1 cellular context compared by ENCODE assay signal in the genomic region with DNA sequence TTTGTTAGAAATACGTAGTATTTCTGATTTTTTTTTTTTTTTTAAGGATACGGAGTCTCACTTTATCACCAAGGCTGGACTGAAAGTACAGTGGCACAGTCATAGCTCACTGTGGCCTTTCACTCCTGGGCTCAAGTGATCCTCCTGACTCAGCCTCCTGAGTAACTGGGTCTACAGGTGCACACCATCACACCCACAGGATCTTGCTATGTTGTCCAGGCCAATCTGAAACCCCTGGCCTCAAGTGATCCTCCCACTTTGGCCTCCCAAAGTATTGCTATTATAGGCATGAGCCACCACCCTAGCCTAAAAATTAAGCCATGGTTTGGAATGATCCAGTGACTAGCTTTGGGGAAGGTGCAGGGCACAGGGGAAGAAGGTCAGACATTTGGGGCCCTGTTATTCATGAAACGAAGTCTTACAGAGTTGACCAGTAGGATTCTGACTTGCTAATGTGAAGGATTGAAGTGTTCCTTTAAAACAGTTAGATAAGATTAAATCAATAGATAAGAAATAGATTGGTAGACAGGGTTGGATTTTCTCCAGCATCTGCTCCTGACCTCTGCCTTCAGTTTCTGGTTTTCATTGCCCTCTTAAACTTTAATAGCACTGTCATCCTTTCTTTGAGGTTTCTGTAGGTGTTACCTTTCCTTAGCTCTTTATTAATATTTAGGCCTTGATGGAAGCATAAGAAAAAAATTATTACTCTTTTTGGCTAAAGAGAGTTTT.
TF ChIP-seq lines count a peak whose summit lies in the region.

No MANE protein-coding gene starts in this region.

TF ChIP-seq in HepG2, 621 proteins besides CTCF, POLR2A, EP300 and RAD21:
- TF ChIP-seq, protein P1, sequence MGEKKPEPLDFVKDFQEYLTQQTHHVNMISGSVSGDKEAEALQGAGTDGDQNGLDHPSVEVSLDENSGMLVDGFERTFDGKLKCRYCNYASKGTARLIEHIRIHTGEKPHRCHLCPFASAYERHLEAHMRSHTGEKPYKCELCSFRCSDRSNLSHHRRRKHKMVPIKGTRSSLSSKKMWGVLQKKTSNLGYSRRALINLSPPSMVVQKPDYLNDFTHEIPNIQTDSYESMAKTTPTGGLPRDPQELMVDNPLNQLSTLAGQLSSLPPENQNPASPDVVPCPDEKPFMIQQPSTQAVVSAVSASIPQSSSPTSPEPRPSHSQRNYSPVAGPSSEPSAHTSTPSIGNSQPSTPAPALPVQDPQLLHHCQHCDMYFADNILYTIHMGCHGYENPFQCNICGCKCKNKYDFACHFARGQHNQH (CRISPR knock-in tag; IDR thresholded peaks at IDR 0.05): no peak
- TF ChIP-seq HNRNPUL1 (IDR thresholded peaks at IDR 0.05; ENCODE audit: low read depth, low read length): no peak
- peak; percentile 80 for TF ChIP-seq ZNF121 (CRISPR knock-in tag; IDR thresholded peaks at IDR 0.05)
